Comparison of ENCODE assay signal across 17 cellular contexts in the genomic region with DNA sequence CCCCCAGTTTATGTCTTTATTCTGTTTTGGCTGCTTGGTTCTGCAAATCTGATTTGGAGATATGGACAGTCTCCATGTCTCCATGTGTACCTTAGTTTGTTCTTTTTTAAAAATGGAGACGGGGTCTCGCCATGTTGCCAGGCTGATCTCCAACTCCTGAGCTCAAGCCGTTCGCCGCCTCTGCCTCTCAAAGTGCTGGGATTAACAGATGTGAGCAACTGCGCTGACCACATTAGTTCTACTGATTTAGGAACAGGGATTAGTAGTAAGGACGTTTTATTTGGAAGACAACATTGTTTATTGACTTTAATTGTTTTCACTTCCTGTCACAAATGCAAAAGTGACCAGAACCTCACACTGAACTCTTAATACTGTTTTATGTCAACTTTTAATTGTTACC. TPM values are rescaled to one million over a fixed set of nuclear protein-coding genes. Genes with fewer than 3 reads are reported as not detected.
DNase-seq lines count a peak whose midpoint lies in the region; ATAC-seq and TF ChIP-seq lines count a peak whose summit lies in the region.
"Had no signal": no experiment of that assay in that cellular context is flagged by ENCODE, and none has a peak within 500 bp of the region (broad histone marks: within the 10 kb centered on the region; RNA-seq: fewer than 3 reads in every experiment).

No MANE protein-coding gene starts in this region.

- H3K4me1 ChIP-seq in SJCRH30 (peaks cover 38% of the 10 kb centered on the region), PC-3 (ENCODE audit: insufficient read depth, low read length) (no peaks in the 10 kb centered on the region)

- H3K4me3 ChIP-seq in SJCRH30: peak overlapping the region; percentile 33
- H3K4me3 ChIP-seq in PC-3 (ENCODE audit: low read length): no peak overlapping the region
- H3K4me3 ChIP-seq: Peyer's patch had no signal

- no peak overlapping the region for H3K4me3 Mint-ChIP-seq in activated T-cell treated with anti-CD3 and anti-CD28 coated beads, Interleukin-2, amount 50 U/mL, for 72 hours
- no peak overlapping the region for H3K4me3 Mint-ChIP-seq in stimulated activated naive B cell treated with anti-CD40 and anti-IgM and Interleukin-4, amounts not matched to agents 10 μg/mL and 1 μg/mL and 100 μg/mL, for 72 hours
- no peak overlapping the region for H3K4me3 Mint-ChIP-seq in activated CD4-positive, alpha-beta T cell treated with anti-CD3 and anti-CD28 coated beads, Interleukin-2, amount 10 ng/mL, durations not matched to agents 7 days and 5 days
- H3K4me3 Mint-ChIP-seq: CD14-positive monocyte had no signal

- POLR2A ChIA-PET in activated CD4-positive, alpha-beta T cell treated with anti-CD3 and anti-CD28 coated beads, Interleukin-2, amount 10 ng/mL, durations not matched to agents 7 days and 5 days (lab: Charles Lee): no interaction called here
- POLR2A ChIA-PET in PC-3 (lab: Charles Lee; ENCODE audit: unreplicated experiment): no interaction called here

- no peaks in the 10 kb centered on the region for H3K9me2 ChIP-seq in PC-3 (replicated peaks; ENCODE audit: low read length)

- H3K27ac Mint-ChIP-seq in activated T-cell treated with anti-CD3 and anti-CD28 coated beads, Interleukin-2, amount 50 U/mL, for 72 hours: peak overlapping the region; percentile 57
- H3K27ac Mint-ChIP-seq in stimulated activated naive B cell treated with anti-CD40 and anti-IgM and Interleukin-4, amounts not matched to agents 10 μg/mL and 1 μg/mL and 100 μg/mL, for 72 hours: peak overlapping the region; percentile 31
- H3K27ac Mint-ChIP-seq in activated CD4-positive, alpha-beta T cell treated with anti-CD3 and anti-CD28 coated beads, Interleukin-2, amount 10 ng/mL, durations not matched to agents 7 days and 5 days: no peak overlapping the region

- H3K36me3 Mint-ChIP-seq in activated T-cell treated with anti-CD3 and anti-CD28 coated beads, Interleukin-2, amount 50 U/mL, for 72 hours (ENCODE audit: insufficient read depth in 2 of 2): peaks cover 6 to 14% of the 10 kb centered on the region in 2 donors
- peaks cover 22 to 29% of the 10 kb centered on the region in 2 donors for H3K36me3 Mint-ChIP-seq in stimulated activated naive B cell treated with anti-CD40 and anti-IgM and Interleukin-4, amounts not matched to agents 10 μg/mL and 1 μg/mL and 100 μg/mL, for 72 hours
- H3K36me3 Mint-ChIP-seq in activated CD4-positive, alpha-beta T cell treated with anti-CD3 and anti-CD28 coated beads, Interleukin-2, amount 10 ng/mL, durations not matched to agents 7 days and 5 days (ENCODE audit: low read depth): peaks cover 51% of the 10 kb centered on the region

- CTCF ChIA-PET in activated CD4-positive, alpha-beta T cell treated with anti-CD3 and anti-CD28 coated beads, Interleukin-2, amount 10 ng/mL, durations not matched to agents 7 days and 5 days (lab: Charles Lee): interaction anchor here (0.6 to 0.8 kb wide), 4 partner anchors 9 to 199 kb away, joined by 3 read pairs; no protein-coding TSS in a partner anchor
- CTCF ChIA-PET in PC-3 (lab: Charles Lee): no interaction called here

- no peaks in the 10 kb centered on the region for H4K20me1 ChIP-seq in PC-3 (ENCODE audit: low read length)

- H3K9me3 Mint-ChIP-seq in activated T-cell treated with anti-CD3 and anti-CD28 coated beads, Interleukin-2, amount 50 U/mL, for 72 hours: no peaks in the 10 kb centered on the region
- no peaks in the 10 kb centered on the region for H3K9me3 Mint-ChIP-seq in stimulated activated naive B cell treated with anti-CD40 and anti-IgM and Interleukin-4, amounts not matched to agents 10 μg/mL and 1 μg/mL and 100 μg/mL, for 72 hours
- H3K9me3 Mint-ChIP-seq in activated CD4-positive, alpha-beta T cell treated with anti-CD3 and anti-CD28 coated beads, Interleukin-2, amount 10 ng/mL, durations not matched to agents 7 days and 5 days: no peaks in the 10 kb centered on the region

- no peaks in the 10 kb centered on the region for H3K27me3 Mint-ChIP-seq in activated T-cell treated with anti-CD3 and anti-CD28 coated beads, Interleukin-2, amount 50 U/mL, for 72 hours (ENCODE audit: low read depth)
- H3K27me3 Mint-ChIP-seq in stimulated activated naive B cell treated with anti-CD40 and anti-IgM and Interleukin-4, amounts not matched to agents 10 μg/mL and 1 μg/mL and 100 μg/mL, for 72 hours: no peaks in the 10 kb centered on the region
- no peaks in the 10 kb centered on the region for H3K27me3 Mint-ChIP-seq in activated CD4-positive, alpha-beta T cell treated with anti-CD3 and anti-CD28 coated beads, Interleukin-2, amount 10 ng/mL, durations not matched to agents 7 days and 5 days

- no peak overlapping the region for H2AFZ ChIP-seq in PC-3 (ENCODE audit: low read length)

- intact Hi-C loops in PC-3 (cut with micrococcal nuclease): no loop called here

- H3F3A ChIP-seq in PC-3 (ENCODE audit: low read length, unreplicated experiment): no peaks in the 10 kb centered on the region

- no TSS peak for BruUV-seq in PC-3 (replicated peaks; lab: Mats Ljungman, UMichigan)

- peaks cover 63% of the 10 kb centered on the region for H3K4me1 Mint-ChIP-seq in activated T-cell treated with anti-CD3 and anti-CD28 coated beads, Interleukin-2, amount 50 U/mL, for 72 hours (ENCODE audit: low read depth)
- peaks cover 30 to 75% of the 10 kb centered on the region in 2 donors for H3K4me1 Mint-ChIP-seq in stimulated activated naive B cell treated with anti-CD40 and anti-IgM and Interleukin-4, amounts not matched to agents 10 μg/mL and 1 μg/mL and 100 μg/mL, for 72 hours
- peaks cover 31% of the 10 kb centered on the region for H3K4me1 Mint-ChIP-seq in activated CD4-positive, alpha-beta T cell treated with anti-CD3 and anti-CD28 coated beads, Interleukin-2, amount 10 ng/mL, durations not matched to agents 7 days and 5 days

- H3K27me3 ChIP-seq in SJCRH30 (no peaks in the 10 kb centered on the region), PC-3 (ENCODE audit: low read length) (no peaks in the 10 kb centered on the region)
- H3K27me3 ChIP-seq: Peyer's patch had no signal

- no peak for DNase-seq in activated T-cell treated with anti-CD3 and anti-CD28 coated beads, Interleukin-2, amount 50 U/mL, for 72 hours
- DNase-seq in activated T-cell treated with anti-CD3 and anti-CD28 coated beads for 4 hours (no peak), SJCRH30 (peak; percentile 66 to 79), myocyte (ENCODE audit: low read depth) (peak; percentile 26), PC-3 (no peak), GM03348 (ENCODE audit: low spot score) (no peak)
- DNase-seq in stimulated activated naive B cell treated with anti-CD40 and anti-IgM and Interleukin-4, amounts not matched to agents 10 μg/mL and 1 μg/mL and 100 μg/mL, for 72 hours: no peak
- DNase-seq in activated CD4-positive, alpha-beta T cell treated with anti-CD3 and anti-CD28 coated beads, Interleukin-2, amount 10 ng/mL, durations not matched to agents 7 days and 5 days: no peak
- DNase-seq: DND-41, GF-D8, KG1, NCI-H1092 treated with DMSO at 0.1 percent for 48 hours, NCI-H1694, NCI-H774, Peyer's patch, Right ventricle myocardium superior had no signal

- H3K36me3 ChIP-seq in SJCRH30 (peaks cover 16% of the 10 kb centered on the region; the same call in 1 of the 2 replicates), PC-3 (ENCODE audit: low read depth, low read length) (no peaks in the 10 kb centered on the region)
- H3K36me3 ChIP-seq: Peyer's patch had no signal

- no peaks in the 10 kb centered on the region for H3K9me3 ChIP-seq in SJCRH30 (replicated peaks)
- H3K9me3 ChIP-seq in PC-3 (ENCODE audit: low read length): no peaks in the 10 kb centered on the region
- H3K9me3 ChIP-seq: Peyer's patch had no signal

- H3K27ac ChIP-seq in SJCRH30 (peak overlapping the region; percentile 83), PC-3 (ENCODE audit: low read length) (no peak overlapping the region)
- H3K27ac ChIP-seq: Peyer's patch had no signal

- peaks cover 93% of the 10 kb centered on the region for H3K79me2 ChIP-seq in PC-3 (ENCODE audit: low read length)

- no peak overlapping the region for H3K4me2 ChIP-seq in PC-3 (ENCODE audit: low read length)

- ATAC-seq in activated T-cell treated with anti-CD3 and anti-CD28 coated beads, Interleukin-2, amount 50 U/mL, for 72 hours (replicated peaks in 1 of 2): no peak
- no peak for ATAC-seq in stimulated activated naive B cell treated with anti-CD40 and anti-IgM and Interleukin-4, amounts not matched to agents 10 μg/mL and 1 μg/mL and 100 μg/mL, for 72 hours (replicated peaks)
- ATAC-seq in PC-3: no peak

- TF ChIP-seq CTCF in PC-3 (conservative IDR thresholded peaks at IDR 0.05; ENCODE audit: low read depth, low read length): no peak

- H3K9ac ChIP-seq in PC-3 (ENCODE audit: low read length): no peak overlapping the region

RNA-seq across cellular contexts. Expression of a gene that starts 14.7 kb away (rescaled TPM):
- total RNA-seq in activated T-cell treated with anti-CD3 and anti-CD28 coated beads, Interleukin-2, amount 50 U/mL, for 72 hours: 10 to 100 TPM; 59.4 to 64.5 TPM
- total RNA-seq in SJCRH30 (2014; rRNA removed; shearing (Covaris generic)): 27.6 and 29.7 TPM in 2 replicates
- total RNA-seq in myocyte (15.8 and 18.8 TPM in 2 replicates), PC-3 (2014; rRNA removed) (6.7 and 10.2 TPM in 2 replicates)
- polyA plus RNA-seq in myocyte (2012): 18.0 TPM
- total RNA-seq in activated CD4-positive, alpha-beta T cell treated with anti-CD3 and anti-CD28 coated beads, Interleukin-2, amount 10 ng/mL, durations not matched to agents 7 days and 5 days: 10 to 100 TPM; 45.8 to 49.1 TPM

Comparison
In these comparisons a context has a peak if more than half of its experiments do, and no peak if none do; other contexts are left out.
1. DNase-seq: peak in SJCRH30 (2 of 2) and myocyte (single experiment); none in activated T-cell treated with anti-CD3 and anti-CD28 coated beads, Interleukin-2, amount 50 U/mL, for 72 hours (0 of 2), activated T-cell treated with anti-CD3 and anti-CD28 coated beads for 4 hours (single experiment), stimulated activated naive B cell treated with anti-CD40 and anti-IgM and Interleukin-4, amounts not matched to agents 10 μg/mL and 1 μg/mL and 100 μg/mL, for 72 hours (single experiment), activated CD4-positive, alpha-beta T cell treated with anti-CD3 and anti-CD28 coated beads, Interleukin-2, amount 10 ng/mL, durations not matched to agents 7 days and 5 days (single experiment), PC-3 (single experiment) and GM03348 (single experiment).